3 cellular contexts compared by ENCODE assay signal in the genomic region with DNA sequence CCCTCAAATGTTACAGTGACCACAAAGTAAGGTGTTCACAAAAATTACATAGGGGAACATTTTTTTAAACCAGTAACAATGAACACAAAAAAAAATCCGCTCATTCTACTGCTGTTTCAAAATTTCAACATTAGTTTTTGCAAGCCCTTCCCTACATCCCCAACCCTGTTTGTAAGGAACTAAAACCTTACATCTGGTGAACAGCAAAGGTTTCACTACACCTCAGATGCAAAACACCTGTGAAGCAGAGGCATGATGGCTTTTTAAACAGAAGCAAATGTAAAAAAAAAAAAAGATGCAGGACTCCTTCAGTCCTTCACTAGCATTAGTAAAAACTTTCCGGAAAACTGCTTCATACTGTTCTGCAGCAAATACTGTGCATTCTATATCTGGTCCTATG.
"Had no signal": no experiment of that assay in that cellular context is flagged by ENCODE, and none has a peak within 500 bp of the region (broad histone marks: within the 10 kb centered on the region; RNA-seq: fewer than 3 reads in every experiment).

No MANE protein-coding gene starts in this region.

- ATAC-seq: GM12878 had no signal

- DNase-seq: GDM1, GF-D8 had no signal

- H3K4me3 ChIP-seq: GM12878 had no signal
